ENCODE assay signal across 1 cellular context in the genomic region with DNA sequence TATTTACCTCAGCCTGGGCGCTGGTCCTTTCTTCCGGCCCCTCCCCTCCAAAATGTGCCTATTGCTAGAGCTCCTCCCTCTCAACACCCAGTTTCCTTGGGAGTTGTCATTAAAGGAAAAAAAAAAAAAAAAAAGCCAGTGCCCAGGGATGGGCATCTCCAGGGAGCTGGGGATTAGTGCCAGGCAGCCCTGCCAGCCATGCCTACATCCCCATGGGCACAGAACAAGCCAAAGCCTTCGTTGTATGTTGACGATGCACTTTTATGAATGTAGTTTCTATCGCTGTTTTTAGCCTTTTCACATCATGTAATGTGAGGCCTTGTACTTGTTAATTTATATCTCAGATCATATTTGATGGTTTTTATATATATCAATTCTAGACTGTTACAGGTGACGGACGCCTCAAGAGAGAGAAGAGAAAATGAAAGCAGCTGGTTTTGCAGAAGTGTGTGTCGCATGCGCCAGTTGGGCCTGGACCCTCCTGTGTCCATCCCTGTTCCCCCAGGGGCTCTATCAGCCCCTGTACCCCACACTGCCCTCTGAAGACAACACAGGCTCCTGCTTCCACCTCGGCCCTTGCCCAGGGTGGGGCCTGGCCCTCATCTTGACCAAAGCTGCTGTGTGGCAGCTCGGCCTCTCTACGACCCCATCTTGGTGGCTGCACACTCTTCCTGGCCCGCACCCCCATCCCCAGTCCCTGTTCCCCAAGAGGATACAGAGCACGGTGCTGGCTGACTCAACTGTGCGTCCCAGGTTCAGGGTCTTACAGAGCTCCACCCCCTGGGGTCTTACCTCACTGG.
TF ChIP-seq lines count a peak whose summit lies in the region.

No MANE protein-coding gene starts in this region.

TF ChIP-seq in endothelial cell of umbilical vein, 7 proteins besides CTCF, POLR2A, EP300 and RAD21:
- TF ChIP-seq EZH2 (IDR thresholded peaks at IDR 0.05; ENCODE audit: borderline replicate concordance, low read depth, low read length, severe bottlenecking) (no peak), MYC (IDR thresholded peaks at IDR 0.05; ENCODE audit: low read depth, low read length) (no peak), POLR2AphosphoS5 (IDR thresholded peaks at IDR 0.05; ENCODE audit: insufficient read depth, low read depth, low read length) (no peak)
- TF ChIP-seq, protein P1, sequence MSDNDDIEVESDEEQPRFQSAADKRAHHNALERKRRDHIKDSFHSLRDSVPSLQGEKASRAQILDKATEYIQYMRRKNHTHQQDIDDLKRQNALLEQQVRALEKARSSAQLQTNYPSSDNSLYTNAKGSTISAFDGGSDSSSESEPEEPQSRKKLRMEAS (IDR thresholded peaks at IDR 0.05; ENCODE audit: insufficient read depth, insufficient read length) = no peak
